24 cellular contexts compared by ENCODE assay signal in the genomic region with DNA sequence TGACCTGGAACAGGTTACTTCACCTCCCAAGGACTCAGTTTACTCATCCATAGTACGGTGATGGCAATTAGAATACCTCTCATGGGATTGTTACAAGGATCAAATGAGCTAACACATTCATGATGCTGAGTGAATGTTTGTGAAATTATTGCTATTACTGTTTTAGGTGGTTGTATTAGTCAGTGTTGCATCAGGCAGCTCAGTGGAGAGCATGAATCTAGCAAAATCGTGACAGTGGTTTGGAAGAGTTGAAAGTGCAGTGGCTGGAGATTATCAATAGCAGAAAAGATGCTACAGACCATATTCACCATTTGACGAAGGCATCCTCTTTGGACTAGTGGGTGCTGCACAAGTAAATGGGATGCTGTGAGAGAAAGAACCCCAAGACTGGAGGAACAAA.
"Had no signal": no experiment of that assay in that cellular context is flagged by ENCODE, and none has a peak within 500 bp of the region (broad histone marks: within the 10 kb centered on the region; RNA-seq: fewer than 3 reads in every experiment).

No MANE protein-coding gene starts in this region.

- H3K36me3 Mint-ChIP-seq: activated naive CD8-positive, alpha-beta T cell treated with anti-CD3 and anti-CD28 coated beads for 36 hours; mesothelial cell of epicardium; natural killer cell treated with Interleukin-12 subunit alpha and Interleukin-12 subunit beta and Interleukin-15 and Interleukin-18, amount 100 ng/mL, for 72 hours; stimulated activated naive B cell treated with anti-CD40 and anti-IgM and Interleukin-4, amounts not matched to agents 10 μg/mL and 1 μg/mL and 100 μg/mL, for 72 hours had no signal

- H3K27me3 ChIP-seq: uterus had no signal

- H3K27ac Mint-ChIP-seq: activated naive CD8-positive, alpha-beta T cell treated with anti-CD3 and anti-CD28 coated beads for 36 hours; mesothelial cell of epicardium; natural killer cell treated with Interleukin-12 subunit alpha and Interleukin-12 subunit beta and Interleukin-15 and Interleukin-18, amount 100 ng/mL, for 72 hours; stimulated activated naive B cell treated with anti-CD40 and anti-IgM and Interleukin-4, amounts not matched to agents 10 μg/mL and 1 μg/mL and 100 μg/mL, for 72 hours had no signal

- DNase-seq: activated CD4-positive, alpha-beta T cell treated with anti-CD3 and anti-CD28 coated beads, Interleukin-2, amount 50 U/mL, for 48 hours; activated gamma-delta T cell treated with Interleukin-2 at 50 U/mL for 16 hours; activated naive CD8-positive, alpha-beta T cell treated with anti-CD3 and anti-CD28 coated beads for 36 hours; amygdala; body of pancreas; caudate nucleus; dorsolateral prefrontal cortex; foreskin melanocyte; glutamatergic neuron; hippocampal formation; pancreas; stimulated activated CD4-positive, alpha-beta T cell treated with anti-CD3 and anti-CD28 coated beads, Interleukin-4, amount 100 ng/mL, for 4 hours; stimulated activated naive B cell treated with anti-CD40 and anti-IgM and Interleukin-4, amounts not matched to agents 10 μg/mL and 1 μg/mL and 100 μg/mL, for 72 hours; T1000; uterus had no signal

- FAIRE-seq: colon, keratinocyte, pancreas had no signal

- H3K9me3 Mint-ChIP-seq: activated naive CD8-positive, alpha-beta T cell treated with anti-CD3 and anti-CD28 coated beads for 36 hours; mesothelial cell of epicardium; natural killer cell treated with Interleukin-12 subunit alpha and Interleukin-12 subunit beta and Interleukin-15 and Interleukin-18, amount 100 ng/mL, for 72 hours; stimulated activated naive B cell treated with anti-CD40 and anti-IgM and Interleukin-4, amounts not matched to agents 10 μg/mL and 1 μg/mL and 100 μg/mL, for 72 hours had no signal

- H3K27ac ChIP-seq: body of pancreas, dorsolateral prefrontal cortex, neutrophil, pancreas, tibial nerve, uterus had no signal

- H3K4me1 ChIP-seq: body of pancreas, pancreas, tibial nerve, uterus had no signal

- ATAC-seq: body of pancreas; pancreas; sciatic nerve; stimulated activated naive B cell treated with anti-CD40 and anti-IgM and Interleukin-4, amounts not matched to agents 10 μg/mL and 1 μg/mL and 100 μg/mL, for 72 hours had no signal

- H3K4me2 ChIP-seq: smooth muscle cell had no signal

- H3K4me3 ChIP-seq: body of pancreas, dorsolateral prefrontal cortex, lung, pancreas, smooth muscle cell, tibial nerve, uterus had no signal

- H3K4me3 Mint-ChIP-seq: activated naive CD8-positive, alpha-beta T cell treated with anti-CD3 and anti-CD28 coated beads for 36 hours; mesothelial cell of epicardium; natural killer cell treated with Interleukin-12 subunit alpha and Interleukin-12 subunit beta and Interleukin-15 and Interleukin-18, amount 100 ng/mL, for 72 hours; stimulated activated naive B cell treated with anti-CD40 and anti-IgM and Interleukin-4, amounts not matched to agents 10 μg/mL and 1 μg/mL and 100 μg/mL, for 72 hours had no signal

- H3K36me3 ChIP-seq: neutrophil, pancreas, tibial nerve, uterus had no signal

- H3K4me1 Mint-ChIP-seq: activated naive CD8-positive, alpha-beta T cell treated with anti-CD3 and anti-CD28 coated beads for 36 hours; stimulated activated naive B cell treated with anti-CD40 and anti-IgM and Interleukin-4, amounts not matched to agents 10 μg/mL and 1 μg/mL and 100 μg/mL, for 72 hours had no signal

- H3K9me3 ChIP-seq: body of pancreas, neutrophil, pancreas, uterus had no signal
